In genomic region chr17:45238155-45238774, GRCh38 we compare ENCODE assay signal across 24 cellular contexts. TPM values are rescaled to one million over a fixed set of nuclear protein-coding genes. Genes with fewer than 3 reads are reported as not detected.
DNase-seq lines count a peak whose midpoint lies in the region; ATAC-seq and TF ChIP-seq lines count a peak whose summit lies in the region.
"Had no signal": no experiment of that assay in that cellular context is flagged by ENCODE, and none has a peak within 500 bp of the region (broad histone marks: within the 10 kb centered on the region; RNA-seq: fewer than 3 reads in every experiment).

No MANE protein-coding gene starts in this region.

- H3K36me3 ChIP-seq in neutrophil (peaks cover 99% of the 10 kb centered on the region), left lung (peaks cover 0 to 94% of the 10 kb centered on the region in 2 donors)
- H3K36me3 ChIP-seq: tibial artery had no signal

- H3K27me3 ChIP-seq in neutrophil, result no peaks in the 10 kb centered on the region
- H3K27me3 ChIP-seq in left lung, result peaks cover 0 to 6% of the 10 kb centered on the region in 2 donors
- peaks cover 0 to 31% (median 8%) of the 10 kb centered on the region in 45 donors for H3K27me3 ChIP-seq in dorsolateral prefrontal cortex
- H3K27me3 ChIP-seq: BLaER1 treated with 17β-estradiol and CSF1 and Interleukin-3, amounts not matched to agents 10 nM and 100 nM had no signal

- intact Hi-C loops in left lung (cut with DNase I) (no loop called here), dorsolateral prefrontal cortex (cut with DNase I) (no loop called here)

- TF ChIP-seq CTCF in chondrocyte (IDR thresholded peaks at IDR 0.05), result no peak
- TF ChIP-seq CTCF in neutrophil (IDR thresholded peaks at IDR 0.05), result no peak
- TF ChIP-seq CTCF in left lung (IDR thresholded peaks at IDR 0.05), result no peak
- no peak for TF ChIP-seq CTCF in dorsolateral prefrontal cortex (IDR thresholded peaks at IDR 0.05 in 54 of 56, conservative IDR thresholded peaks at IDR 0.05 in 2 of 56; ENCODE audit: low read depth in 1 of 56, partially characterized antibody in 56 of 56)

- H3K9me3 ChIP-seq in neutrophil (peaks cover 19% of the 10 kb centered on the region), left lung (no peaks in the 10 kb centered on the region)
- H3K9me3 ChIP-seq: A549; BLaER1 treated with 17β-estradiol and CSF1 and Interleukin-3, amounts not matched to agents 10 nM and 100 nM; tibial artery had no signal

- H3K4me1 ChIP-seq in neutrophil (ENCODE audit: control insufficient read depth in 1 of 2, insufficient read depth in 1 of 2, low read depth in 1 of 2, low read length in 1 of 2), result peaks cover 39 to 46% of the 10 kb centered on the region in 2 experiments
- peaks cover 0 to 33% of the 10 kb centered on the region in 2 donors for H3K4me1 ChIP-seq in left lung

- H3K4me3 Mint-ChIP-seq in activated CD4-positive, alpha-beta T cell treated with anti-CD3 and anti-CD28 coated beads, Interleukin-2, amount 10 ng/mL, durations not matched to agents 7 days and 5 days, result no peak overlapping the region
- no peak overlapping the region for H3K4me3 Mint-ChIP-seq in T-cell
- H3K4me3 Mint-ChIP-seq in chondrocyte (ENCODE audit: unreplicated experiment), result no peak overlapping the region
- H3K4me3 Mint-ChIP-seq: activated T-cell treated with anti-CD3 and anti-CD28 coated beads, Interleukin-2, amount 50 U/mL, for 4 hours; nephron progenitor cell had no signal

- H3K27ac ChIP-seq in neutrophil (peak overlapping the region; percentile 99), left lung (no peak overlapping the region), dorsolateral prefrontal cortex (peak overlapping the region in 4 of 59 donors; percentile 12 to 94 (median 91))
- H3K27ac ChIP-seq: tibial artery had no signal

- H3K27ac Mint-ChIP-seq in activated CD4-positive, alpha-beta T cell treated with anti-CD3 and anti-CD28 coated beads, Interleukin-2, amount 10 ng/mL, durations not matched to agents 7 days and 5 days, result peak overlapping the region; percentile 60
- H3K27ac Mint-ChIP-seq in T-cell, result peak overlapping the region; percentile 81 to 83
- H3K27ac Mint-ChIP-seq in chondrocyte (ENCODE audit: unreplicated experiment), result peak overlapping the region; percentile 43
- H3K27ac Mint-ChIP-seq: nephron progenitor cell had no signal

- peaks cover 78% of the 10 kb centered on the region for H3K36me3 Mint-ChIP-seq in activated CD4-positive, alpha-beta T cell treated with anti-CD3 and anti-CD28 coated beads, Interleukin-2, amount 10 ng/mL, durations not matched to agents 7 days and 5 days (ENCODE audit: low read depth)
- H3K36me3 Mint-ChIP-seq in T-cell (peaks cover 58% of the 10 kb centered on the region), chondrocyte (ENCODE audit: low read depth) (peaks cover 1% of the 10 kb centered on the region)

- CTCF ChIA-PET in activated CD4-positive, alpha-beta T cell treated with anti-CD3 and anti-CD28 coated beads, Interleukin-2, amount 10 ng/mL, durations not matched to agents 7 days and 5 days (lab: Charles Lee), result interaction anchor here (0.6 to 1.5 kb wide), 4 partner anchors 17 to 114 kb away, joined by 3 to 4 read pairs (median 3); no protein-coding TSS in a partner anchor
- CTCF ChIA-PET in T-cell (lab: Charles Lee), result interaction anchor here (0.5 to 10.1 kb wide), 5 partner anchors 19 to 253 kb away, joined by 3 to 117 read pairs (median 6); partner anchors contain the start of gene ACBD4 (in 1 of the 2)

- ATAC-seq in T-cell (replicated peaks in 1 of 4), result no peak
- no peak for ATAC-seq in left lung
- ATAC-seq: A549; activated T-cell treated with anti-CD3 and anti-CD28 coated beads, Interleukin-2, amount 50 U/mL, for 4 hours; PC-3 had no signal

- DNase-seq in activated CD4-positive, alpha-beta T cell treated with anti-CD3 and anti-CD28 coated beads, Interleukin-2, amount 10 ng/mL, durations not matched to agents 7 days and 5 days, result no peak
- DNase-seq in activated CD4-positive, alpha-beta T cell treated with anti-CD3 and anti-CD28 coated beads, Interleukin-2, amount 50 U/mL, for 1 hour, result no peak
- DNase-seq in T-cell (no peak), chondrocyte (ENCODE audit: low spot score) (no peak), NCI-H1092 treated with DMSO at 0.1 percent for 48 hours (lab: John Stamatoyannopoulos, UW) (no peak), left lung (no peak), dorsolateral prefrontal cortex (no peak)
- DNase-seq: activated CD4-positive, alpha-beta T cell treated with anti-CD3 and anti-CD28 coated beads for 1 hour; activated T-cell treated with anti-CD3 and anti-CD28 coated beads, Interleukin-2, amount 50 U/mL, for 4 hours; aorta; hippocampal formation; mesenchymal stem cell; NCI-H1436; NCI-H82; nephron progenitor cell; PC-3; T-helper 9 cell; tibial artery had no signal

- no peak overlapping the region for H3K4me3 ChIP-seq in neutrophil (ENCODE audit: low read depth in 1 of 2, low read length in 1 of 2)
- H3K4me3 ChIP-seq in left lung, result no peak overlapping the region
- H3K4me3 ChIP-seq in dorsolateral prefrontal cortex, result peak overlapping the region in 2 of 59 donors; percentile 70
- H3K4me3 ChIP-seq: A549; BLaER1 treated with 17β-estradiol and CSF1 and Interleukin-3, amounts not matched to agents 10 nM and 100 nM; tibial artery had no signal

- H3K27me3 Mint-ChIP-seq in activated CD4-positive, alpha-beta T cell treated with anti-CD3 and anti-CD28 coated beads, Interleukin-2, amount 10 ng/mL, durations not matched to agents 7 days and 5 days, result no peaks in the 10 kb centered on the region
- H3K27me3 Mint-ChIP-seq in T-cell, result no peaks in the 10 kb centered on the region
- peaks cover 6% of the 10 kb centered on the region for H3K27me3 Mint-ChIP-seq in chondrocyte (ENCODE audit: low read depth)

- POLR2A ChIA-PET in activated CD4-positive, alpha-beta T cell treated with anti-CD3 and anti-CD28 coated beads, Interleukin-2, amount 10 ng/mL, durations not matched to agents 7 days and 5 days (lab: Charles Lee), result no interaction called here
- POLR2A ChIA-PET in T-cell (lab: Charles Lee), result no interaction called here

- no peaks in the 10 kb centered on the region for H3K9me3 Mint-ChIP-seq in activated CD4-positive, alpha-beta T cell treated with anti-CD3 and anti-CD28 coated beads, Interleukin-2, amount 10 ng/mL, durations not matched to agents 7 days and 5 days
- H3K9me3 Mint-ChIP-seq in T-cell (no peaks in the 10 kb centered on the region), chondrocyte (ENCODE audit: low read depth) (no peaks in the 10 kb centered on the region)
- H3K9me3 Mint-ChIP-seq: activated T-cell treated with anti-CD3 and anti-CD28 coated beads, Interleukin-2, amount 50 U/mL, for 4 hours; nephron progenitor cell had no signal

- H3K4me1 Mint-ChIP-seq in activated CD4-positive, alpha-beta T cell treated with anti-CD3 and anti-CD28 coated beads, Interleukin-2, amount 10 ng/mL, durations not matched to agents 7 days and 5 days, result peaks cover 52% of the 10 kb centered on the region
- H3K4me1 Mint-ChIP-seq in T-cell, result peaks cover 44 to 54% (median 50%) of the 10 kb centered on the region in 3 donors
- peaks cover 6% of the 10 kb centered on the region for H3K4me1 Mint-ChIP-seq in chondrocyte (ENCODE audit: low read depth)

RNA-seq across cellular contexts. Expression of gene FMNL1, which starts 16.6 kb away (rescaled TPM):
- total RNA-seq in activated CD4-positive, alpha-beta T cell treated with anti-CD3 and anti-CD28 coated beads, Interleukin-2, amount 10 ng/mL, durations not matched to agents 7 days and 5 days, result 100 to 1,000 TPM; 391 to 410 TPM
- total RNA-seq in T-cell, result 100 to 1,000 TPM; 362 to 473 (median 457) TPM
- 0.89 to 2.0 TPM (median 1.8 TPM) in 3 replicates for total RNA-seq in chondrocyte
- 100 to 1,000 TPM in 1 of 2 donors, 10 to 100 TPM in 1; 42.0 to 118 TPM for total RNA-seq in left lung
- total RNA-seq in dorsolateral prefrontal cortex, result 10 to 100 TPM; 19.3 to 53.5 (median 36.5) TPM

RNA-seq across cellular contexts. Expression of gene SPATA32, which starts 23.6 kb away (rescaled TPM):
- total RNA-seq in activated CD4-positive, alpha-beta T cell treated with anti-CD3 and anti-CD28 coated beads, Interleukin-2, amount 10 ng/mL, durations not matched to agents 7 days and 5 days, result under 1 TPM; 0.27 to 0.67 TPM
- total RNA-seq in T-cell, result under 1 TPM in 4 of 5 donors, not detected in 1; 0.37 to 0.55 (median 0.42) TPM
- total RNA-seq in chondrocyte, result not detected in 3 replicates
- not detected for total RNA-seq in left lung
- total RNA-seq in dorsolateral prefrontal cortex, result under 1 TPM in 9 of 120 experiments, not detected in 111; 0.26 to 0.63 (median 0.35) TPM
- total RNA-seq: aorta, fibroblast of villous mesenchyme, HT-29, kidney epithelial cell, PC-3 had no signal
